27 cellular contexts compared by ENCODE assay signal in the genomic region with DNA sequence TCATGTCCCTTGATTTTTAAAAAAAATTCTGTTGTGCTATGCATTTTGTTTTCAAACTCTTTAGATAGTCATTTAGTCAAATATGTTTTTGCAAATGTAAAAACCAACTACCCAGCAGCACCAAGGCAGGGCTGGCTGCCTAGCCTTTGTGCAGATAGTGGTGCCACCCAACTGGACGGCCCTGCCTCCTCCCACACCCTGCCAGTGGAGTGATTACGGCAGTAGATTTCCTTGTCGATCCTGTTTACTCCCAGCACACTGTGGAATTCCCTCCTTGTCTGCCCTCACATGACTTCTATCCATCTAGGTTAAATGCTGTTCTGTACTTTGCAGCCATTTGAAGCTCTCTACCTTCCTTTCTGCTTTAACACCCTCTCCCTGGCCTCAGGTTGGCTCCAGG.
"Had no signal": no experiment of that assay in that cellular context is flagged by ENCODE, and none has a peak within 500 bp of the region (broad histone marks: within the 10 kb centered on the region; RNA-seq: fewer than 3 reads in every experiment).

No MANE protein-coding gene starts in this region.

- H3K4me1 Mint-ChIP-seq: stimulated activated memory B cell treated with anti-CD40 and anti-IgM and Interleukin-4, amounts not matched to agents 10 μg/mL and 1 μg/mL and 100 μg/mL, for 72 hours had no signal

- ATAC-seq: activated naive CD4-positive, alpha-beta T cell treated with anti-CD3 and anti-CD28 coated beads, Interleukin-2, amount 50 U/mL, for 72 hours; activated T-helper 17 cell treated with anti-CD3 and anti-CD28 coated beads, Interleukin-2, amount 50 U/mL, for 72 hours; gastrocnemius medialis; lower lobe of right lung; naive thymus-derived CD8-positive, alpha-beta T cell; right cardiac atrium; SK-N-SH treated with all-trans-retinoic acid at 6 μM for 48 hours; stimulated activated memory B cell treated with anti-CD40 and anti-IgM and Interleukin-4, amounts not matched to agents 10 μg/mL and 1 μg/mL and 100 μg/mL, for 72 hours had no signal

- H3K4me1 ChIP-seq: ascending aorta, gastrocnemius medialis, lower lobe of right lung, neural progenitor cell, parathyroid adenoma, upper lobe of left lung had no signal

- H3K36me3 Mint-ChIP-seq: neural progenitor cell had no signal

- H3K9me3 Mint-ChIP-seq: activated naive CD4-positive, alpha-beta T cell treated with anti-CD3 and anti-CD28 coated beads, Interleukin-2, amount 50 U/mL, for 72 hours; activated T-cell treated with anti-CD3 and anti-CD28 coated beads, Interleukin-2, amount 50 U/mL, for 24 hours; activated T-helper 17 cell treated with anti-CD3 and anti-CD28 coated beads, Interleukin-2, amount 50 U/mL, for 72 hours; naive thymus-derived CD8-positive, alpha-beta T cell; neural progenitor cell; stimulated activated memory B cell treated with anti-CD40 and anti-IgM and Interleukin-4, amounts not matched to agents 10 μg/mL and 1 μg/mL and 100 μg/mL, for 72 hours had no signal

- DNase-seq: activated CD4-positive, alpha-beta T cell treated with anti-CD3 and anti-CD28 coated beads, Interleukin-2, amount 50 U/mL, for 1 hour; activated CD4-positive, CD25-positive, alpha-beta regulatory T cell treated with anti-CD3 and anti-CD28 coated beads, Interleukin-2, amount 50 U/mL, for 72 hours; activated CD8-positive, alpha-beta memory T cell treated with anti-CD3 and anti-CD28 coated beads for 24 hours; activated CD8-positive, alpha-beta memory T cell treated with anti-CD3 and anti-CD28 coated beads, Interleukin-2, amount 50 U/mL, for 4 hours; activated T-cell treated with anti-CD3 and anti-CD28 coated beads, Interleukin-2, amount 50 U/mL, for 24 hours; brain microvascular endothelial cell; central memory CD4-positive, alpha-beta T cell; effector memory CD4-positive, alpha-beta T cell; esophagus squamous epithelium; gastrocnemius medialis; lower lobe of right lung; mesendoderm; naive thymus-derived CD8-positive, alpha-beta T cell; right cardiac atrium; stimulated activated CD4-positive, alpha-beta T cell treated with anti-CD3 and anti-CD28 coated beads, Interleukin-15, amount 100 ng/mL, for 24 hours; upper lobe of left lung; WERI-Rb-1 had no signal

- H3K27me3 Mint-ChIP-seq: activated T-cell treated with anti-CD3 and anti-CD28 coated beads, Interleukin-2, amount 50 U/mL, for 24 hours; activated T-helper 17 cell treated with anti-CD3 and anti-CD28 coated beads, Interleukin-2, amount 50 U/mL, for 72 hours had no signal

- H3K4me3 Mint-ChIP-seq: activated T-cell treated with anti-CD3 and anti-CD28 coated beads, Interleukin-2, amount 50 U/mL, for 24 hours; activated T-helper 17 cell treated with anti-CD3 and anti-CD28 coated beads, Interleukin-2, amount 50 U/mL, for 72 hours; naive thymus-derived CD8-positive, alpha-beta T cell; neural progenitor cell; stimulated activated memory B cell treated with anti-CD40 and anti-IgM and Interleukin-4, amounts not matched to agents 10 μg/mL and 1 μg/mL and 100 μg/mL, for 72 hours had no signal

- H3K4me3 ChIP-seq: ascending aorta, esophagus squamous epithelium, gastrocnemius medialis, lower lobe of right lung, neural progenitor cell, skin epidermis, thoracic aorta, upper lobe of left lung had no signal

- H3K27ac Mint-ChIP-seq: activated naive CD4-positive, alpha-beta T cell treated with anti-CD3 and anti-CD28 coated beads, Interleukin-2, amount 50 U/mL, for 72 hours; activated T-cell treated with anti-CD3 and anti-CD28 coated beads, Interleukin-2, amount 50 U/mL, for 24 hours; activated T-helper 17 cell treated with anti-CD3 and anti-CD28 coated beads, Interleukin-2, amount 50 U/mL, for 72 hours; naive thymus-derived CD8-positive, alpha-beta T cell; neural progenitor cell; stimulated activated memory B cell treated with anti-CD40 and anti-IgM and Interleukin-4, amounts not matched to agents 10 μg/mL and 1 μg/mL and 100 μg/mL, for 72 hours had no signal

- H3K27me3 ChIP-seq: ascending aorta, brain microvascular endothelial cell, esophagus squamous epithelium, gastrocnemius medialis, neural progenitor cell, upper lobe of left lung had no signal

- H3K27ac ChIP-seq: ascending aorta, brain microvascular endothelial cell, esophagus squamous epithelium, gastrocnemius medialis, lower lobe of right lung, neural progenitor cell, parathyroid adenoma, thoracic aorta, upper lobe of left lung, WERI-Rb-1 had no signal

- H3K9me3 ChIP-seq: ascending aorta, esophagus squamous epithelium, gastrocnemius medialis, lower lobe of right lung, thoracic aorta, upper lobe of left lung had no signal

- H3K36me3 ChIP-seq: ascending aorta, brain microvascular endothelial cell, esophagus squamous epithelium, gastrocnemius medialis, lower lobe of right lung, neural progenitor cell, thoracic aorta, upper lobe of left lung, WERI-Rb-1 had no signal

- FAIRE-seq: islet of Langerhans had no signal
